ENCODE assay signal across 1 cellular context in the genomic region with DNA sequence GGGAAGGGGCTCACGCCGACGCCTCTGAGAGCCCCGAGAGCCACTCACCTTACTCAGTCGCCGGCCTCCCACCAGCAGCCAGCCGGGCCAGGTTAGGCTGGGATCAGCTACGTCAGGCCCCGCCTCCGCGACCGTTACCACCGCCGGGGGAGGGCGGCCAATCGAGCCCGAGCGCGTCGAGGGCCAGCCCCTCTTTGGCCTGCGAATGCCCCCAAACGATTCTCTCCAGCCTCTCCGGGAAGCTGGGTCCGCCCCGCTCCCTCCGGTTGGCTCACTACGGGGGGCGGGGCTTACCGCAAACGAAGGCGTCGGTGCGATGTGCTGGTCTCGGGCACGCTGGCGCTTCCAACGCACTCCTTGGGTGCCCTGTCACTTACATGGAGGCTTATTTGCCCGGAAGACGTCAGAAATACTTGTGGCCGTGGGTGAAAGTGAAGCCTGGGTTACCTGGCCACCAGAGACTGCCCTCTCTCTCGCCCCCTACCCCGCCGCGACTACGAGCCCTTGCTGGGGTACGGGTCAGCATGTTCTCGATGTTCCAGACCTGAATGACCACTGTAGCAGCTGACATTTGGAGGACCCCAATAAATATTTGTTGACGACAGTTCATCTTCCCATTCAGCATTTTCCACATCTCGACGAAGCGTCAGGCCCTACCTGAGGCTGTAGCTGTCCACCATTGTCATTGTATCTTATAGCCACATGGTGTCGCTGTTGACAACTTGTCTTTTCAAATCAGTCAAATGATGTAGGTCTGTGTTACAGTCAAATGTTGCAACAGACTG.
TF ChIP-seq lines count a peak whose summit lies in the region.

A gene with protein sequence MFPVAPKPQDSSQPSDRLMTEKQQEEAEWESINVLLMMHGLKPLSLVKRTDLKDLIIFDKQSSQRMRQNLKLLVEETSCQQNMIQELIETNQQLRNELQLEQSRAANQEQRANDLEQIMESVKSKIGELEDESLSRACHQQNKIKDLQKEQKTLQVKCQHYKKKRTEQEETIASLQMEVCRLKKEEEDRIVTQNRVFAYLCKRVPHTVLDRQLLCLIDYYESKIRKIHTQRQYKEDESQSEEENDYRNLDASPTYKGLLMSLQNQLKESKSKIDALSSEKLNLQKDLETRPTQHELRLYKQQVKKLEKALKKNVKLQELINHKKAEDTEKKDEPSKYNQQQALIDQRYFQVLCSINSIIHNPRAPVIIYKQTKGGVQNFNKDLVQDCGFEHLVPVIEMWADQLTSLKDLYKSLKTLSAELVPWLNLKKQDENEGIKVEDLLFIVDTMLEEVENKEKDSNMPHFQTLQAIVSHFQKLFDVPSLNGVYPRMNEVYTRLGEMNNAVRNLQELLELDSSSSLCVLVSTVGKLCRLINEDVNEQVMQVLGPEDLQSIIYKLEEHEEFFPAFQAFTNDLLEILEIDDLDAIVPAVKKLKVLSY (minus strand): TSS at position 111 of the 785 bp plus-strand sequence. CDS start 21,333 bp downstream, outside the sequence.

TF ChIP-seq in HepG2, 621 proteins besides CTCF, POLR2A, EP300 and RAD21 (continued from another document and continues in another):
- TF ChIP-seq, protein P1, sequence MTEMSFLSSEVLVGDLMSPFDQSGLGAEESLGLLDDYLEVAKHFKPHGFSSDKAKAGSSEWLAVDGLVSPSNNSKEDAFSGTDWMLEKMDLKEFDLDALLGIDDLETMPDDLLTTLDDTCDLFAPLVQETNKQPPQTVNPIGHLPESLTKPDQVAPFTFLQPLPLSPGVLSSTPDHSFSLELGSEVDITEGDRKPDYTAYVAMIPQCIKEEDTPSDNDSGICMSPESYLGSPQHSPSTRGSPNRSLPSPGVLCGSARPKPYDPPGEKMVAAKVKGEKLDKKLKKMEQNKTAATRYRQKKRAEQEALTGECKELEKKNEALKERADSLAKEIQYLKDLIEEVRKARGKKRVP (CRISPR knock-in tag; IDR thresholded peaks at IDR 0.05): peak in 1 of 2 experiments; percentile 83; a peak in 2 of 4 replicates
- no peak for TF ChIP-seq NCOR1 (IDR thresholded peaks at IDR 0.05; ENCODE audit: borderline replicate concordance, low read length)
- TF ChIP-seq NBN (conservative IDR thresholded peaks at IDR 0.05): no peak
- TF ChIP-seq, protein P2, sequence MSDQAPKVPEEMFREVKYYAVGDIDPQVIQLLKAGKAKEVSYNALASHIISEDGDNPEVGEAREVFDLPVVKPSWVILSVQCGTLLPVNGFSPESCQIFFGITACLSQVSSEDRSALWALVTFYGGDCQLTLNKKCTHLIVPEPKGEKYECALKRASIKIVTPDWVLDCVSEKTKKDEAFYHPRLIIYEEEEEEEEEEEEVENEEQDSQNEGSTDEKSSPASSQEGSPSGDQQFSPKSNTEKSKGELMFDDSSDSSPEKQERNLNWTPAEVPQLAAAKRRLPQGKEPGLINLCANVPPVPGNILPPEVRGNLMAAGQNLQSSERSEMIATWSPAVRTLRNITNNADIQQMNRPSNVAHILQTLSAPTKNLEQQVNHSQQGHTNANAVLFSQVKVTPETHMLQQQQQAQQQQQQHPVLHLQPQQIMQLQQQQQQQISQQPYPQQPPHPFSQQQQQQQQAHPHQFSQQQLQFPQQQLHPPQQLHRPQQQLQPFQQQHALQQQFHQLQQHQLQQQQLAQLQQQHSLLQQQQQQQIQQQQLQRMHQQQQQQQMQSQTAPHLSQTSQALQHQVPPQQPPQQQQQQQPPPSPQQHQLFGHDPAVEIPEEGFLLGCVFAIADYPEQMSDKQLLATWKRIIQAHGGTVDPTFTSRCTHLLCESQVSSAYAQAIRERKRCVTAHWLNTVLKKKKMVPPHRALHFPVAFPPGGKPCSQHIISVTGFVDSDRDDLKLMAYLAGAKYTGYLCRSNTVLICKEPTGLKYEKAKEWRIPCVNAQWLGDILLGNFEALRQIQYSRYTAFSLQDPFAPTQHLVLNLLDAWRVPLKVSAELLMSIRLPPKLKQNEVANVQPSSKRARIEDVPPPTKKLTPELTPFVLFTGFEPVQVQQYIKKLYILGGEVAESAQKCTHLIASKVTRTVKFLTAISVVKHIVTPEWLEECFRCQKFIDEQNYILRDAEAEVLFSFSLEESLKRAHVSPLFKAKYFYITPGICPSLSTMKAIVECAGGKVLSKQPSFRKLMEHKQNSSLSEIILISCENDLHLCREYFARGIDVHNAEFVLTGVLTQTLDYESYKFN (CRISPR knock-in tag; conservative IDR thresholded peaks at IDR 0.05): 0 out of 2 replicates have a peak, but pooled peaks have one; percentile 15
- 0 out of 2 replicates have a peak, but pooled peaks have one; percentile 60 for TF ChIP-seq TMF1 (CRISPR knock-in tag; IDR thresholded peaks at IDR 0.05; ENCODE audit: low read depth)
- TF ChIP-seq ZNF652 (CRISPR knock-in tag; IDR thresholded peaks at IDR 0.05; ENCODE audit: borderline replicate concordance, low read depth): peak; percentile 21; the same call in 1 of the 2 replicates
- no peak; the same call in 1 of the 2 replicates for TF ChIP-seq JUN (CRISPR knock-in tag; IDR thresholded peaks at IDR 0.05)
- TF ChIP-seq, protein P3, sequence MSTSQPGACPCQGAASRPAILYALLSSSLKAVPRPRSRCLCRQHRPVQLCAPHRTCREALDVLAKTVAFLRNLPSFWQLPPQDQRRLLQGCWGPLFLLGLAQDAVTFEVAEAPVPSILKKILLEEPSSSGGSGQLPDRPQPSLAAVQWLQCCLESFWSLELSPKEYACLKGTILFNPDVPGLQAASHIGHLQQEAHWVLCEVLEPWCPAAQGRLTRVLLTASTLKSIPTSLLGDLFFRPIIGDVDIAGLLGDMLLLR (CRISPR knock-in tag; IDR thresholded peaks at IDR 0.05): 0 out of 2 replicates have a peak, but pooled peaks have one; percentile 29
- peak; percentile 52 for TF ChIP-seq SKI (IDR thresholded peaks at IDR 0.05; ENCODE audit: partially characterized antibody)
- 0 out of 2 replicates have a peak, but pooled peaks have one; percentile 32 for TF ChIP-seq ZBTB42 (CRISPR knock-in tag; IDR thresholded peaks at IDR 0.05)
- peak; percentile 89 for TF ChIP-seq FOXC1 (CRISPR knock-in tag; IDR thresholded peaks at IDR 0.05; ENCODE audit: borderline replicate concordance)
- TF ChIP-seq TAF1 (CRISPR knock-in tag; IDR thresholded peaks at IDR 0.05): peak; percentile 62; the same call in 1 of the 2 replicates
- TF ChIP-seq ZNF235 (CRISPR knock-in tag; IDR thresholded peaks at IDR 0.05; ENCODE audit: borderline replicate concordance): no peak; the same call in 1 of the 2 replicates
- peak; percentile 42; the same call in 1 of the 2 replicates for TF ChIP-seq ZNF776 (CRISPR knock-in tag; IDR thresholded peaks at IDR 0.05)
- TF ChIP-seq ZNF569 (CRISPR knock-in tag; IDR thresholded peaks at IDR 0.05; ENCODE audit: borderline replicate concordance): no peak
- peak; percentile 83 for TF ChIP-seq NFYC (CRISPR knock-in tag; IDR thresholded peaks at IDR 0.05)
- TF ChIP-seq KLF16 (CRISPR knock-in tag; IDR thresholded peaks at IDR 0.05): peak in 1 of 2 experiments; percentile 41; a peak in 2 of 4 replicates
- peak; percentile 41; the same call in 1 of the 2 replicates for TF ChIP-seq KAT7 (CRISPR knock-in tag; IDR thresholded peaks at IDR 0.05; ENCODE audit: borderline replicate concordance)
- TF ChIP-seq, protein P4, sequence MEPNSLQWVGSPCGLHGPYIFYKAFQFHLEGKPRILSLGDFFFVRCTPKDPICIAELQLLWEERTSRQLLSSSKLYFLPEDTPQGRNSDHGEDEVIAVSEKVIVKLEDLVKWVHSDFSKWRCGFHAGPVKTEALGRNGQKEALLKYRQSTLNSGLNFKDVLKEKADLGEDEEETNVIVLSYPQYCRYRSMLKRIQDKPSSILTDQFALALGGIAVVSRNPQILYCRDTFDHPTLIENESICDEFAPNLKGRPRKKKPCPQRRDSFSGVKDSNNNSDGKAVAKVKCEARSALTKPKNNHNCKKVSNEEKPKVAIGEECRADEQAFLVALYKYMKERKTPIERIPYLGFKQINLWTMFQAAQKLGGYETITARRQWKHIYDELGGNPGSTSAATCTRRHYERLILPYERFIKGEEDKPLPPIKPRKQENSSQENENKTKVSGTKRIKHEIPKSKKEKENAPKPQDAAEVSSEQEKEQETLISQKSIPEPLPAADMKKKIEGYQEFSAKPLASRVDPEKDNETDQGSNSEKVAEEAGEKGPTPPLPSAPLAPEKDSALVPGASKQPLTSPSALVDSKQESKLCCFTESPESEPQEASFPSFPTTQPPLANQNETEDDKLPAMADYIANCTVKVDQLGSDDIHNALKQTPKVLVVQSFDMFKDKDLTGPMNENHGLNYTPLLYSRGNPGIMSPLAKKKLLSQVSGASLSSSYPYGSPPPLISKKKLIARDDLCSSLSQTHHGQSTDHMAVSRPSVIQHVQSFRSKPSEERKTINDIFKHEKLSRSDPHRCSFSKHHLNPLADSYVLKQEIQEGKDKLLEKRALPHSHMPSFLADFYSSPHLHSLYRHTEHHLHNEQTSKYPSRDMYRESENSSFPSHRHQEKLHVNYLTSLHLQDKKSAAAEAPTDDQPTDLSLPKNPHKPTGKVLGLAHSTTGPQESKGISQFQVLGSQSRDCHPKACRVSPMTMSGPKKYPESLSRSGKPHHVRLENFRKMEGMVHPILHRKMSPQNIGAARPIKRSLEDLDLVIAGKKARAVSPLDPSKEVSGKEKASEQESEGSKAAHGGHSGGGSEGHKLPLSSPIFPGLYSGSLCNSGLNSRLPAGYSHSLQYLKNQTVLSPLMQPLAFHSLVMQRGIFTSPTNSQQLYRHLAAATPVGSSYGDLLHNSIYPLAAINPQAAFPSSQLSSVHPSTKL (CRISPR knock-in tag; IDR thresholded peaks at IDR 0.05): peak; percentile 38; the same call in 1 of the 2 replicates
- peak; percentile 48; the same call in 1 of the 2 replicates for TF ChIP-seq ZKSCAN8 (CRISPR knock-in tag; IDR thresholded peaks at IDR 0.05; ENCODE audit: borderline replicate concordance)
- TF ChIP-seq, protein P5, sequence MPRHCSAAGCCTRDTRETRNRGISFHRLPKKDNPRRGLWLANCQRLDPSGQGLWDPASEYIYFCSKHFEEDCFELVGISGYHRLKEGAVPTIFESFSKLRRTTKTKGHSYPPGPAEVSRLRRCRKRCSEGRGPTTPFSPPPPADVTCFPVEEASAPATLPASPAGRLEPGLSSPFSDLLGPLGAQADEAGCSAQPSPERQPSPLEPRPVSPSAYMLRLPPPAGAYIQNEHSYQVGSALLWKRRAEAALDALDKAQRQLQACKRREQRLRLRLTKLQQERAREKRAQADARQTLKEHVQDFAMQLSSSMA (CRISPR knock-in tag; IDR thresholded peaks at IDR 0.05): 0 out of 2 replicates have a peak, but pooled peaks have one; percentile 51
- TF ChIP-seq ERF (CRISPR knock-in tag; IDR thresholded peaks at IDR 0.05): peak; percentile 57
- TF ChIP-seq, protein P6, sequence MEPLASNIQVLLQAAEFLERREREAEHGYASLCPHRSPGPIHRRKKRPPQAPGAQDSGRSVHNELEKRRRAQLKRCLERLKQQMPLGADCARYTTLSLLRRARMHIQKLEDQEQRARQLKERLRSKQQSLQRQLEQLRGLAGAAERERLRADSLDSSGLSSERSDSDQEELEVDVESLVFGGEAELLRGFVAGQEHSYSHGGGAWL (CRISPR knock-in tag; IDR thresholded peaks at IDR 0.05): peak; percentile 59; the same call in 1 of the 2 replicates
- TF ChIP-seq CREB1 (IDR thresholded peaks at IDR 0.05): peak; percentile 78
- TF ChIP-seq CREB1 (CRISPR knock-in tag; IDR thresholded peaks at IDR 0.05): peak; percentile 82
- TF ChIP-seq, protein P7, sequence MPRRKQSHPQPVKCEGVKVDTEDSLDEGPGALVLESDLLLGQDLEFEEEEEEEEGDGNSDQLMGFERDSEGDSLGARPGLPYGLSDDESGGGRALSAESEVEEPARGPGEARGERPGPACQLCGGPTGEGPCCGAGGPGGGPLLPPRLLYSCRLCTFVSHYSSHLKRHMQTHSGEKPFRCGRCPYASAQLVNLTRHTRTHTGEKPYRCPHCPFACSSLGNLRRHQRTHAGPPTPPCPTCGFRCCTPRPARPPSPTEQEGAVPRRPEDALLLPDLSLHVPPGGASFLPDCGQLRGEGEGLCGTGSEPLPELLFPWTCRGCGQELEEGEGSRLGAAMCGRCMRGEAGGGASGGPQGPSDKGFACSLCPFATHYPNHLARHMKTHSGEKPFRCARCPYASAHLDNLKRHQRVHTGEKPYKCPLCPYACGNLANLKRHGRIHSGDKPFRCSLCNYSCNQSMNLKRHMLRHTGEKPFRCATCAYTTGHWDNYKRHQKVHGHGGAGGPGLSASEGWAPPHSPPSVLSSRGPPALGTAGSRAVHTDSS (CRISPR knock-in tag; conservative IDR thresholded peaks at IDR 0.05): 0 out of 2 replicates have a peak, but pooled peaks have one; percentile 29
- TF ChIP-seq PITX1 (CRISPR knock-in tag; IDR thresholded peaks at IDR 0.05): peak; percentile 32
- peak; percentile 62; the same call in 1 of the 2 replicates for TF ChIP-seq KDM1A (CRISPR knock-in tag; IDR thresholded peaks at IDR 0.05)
- TF ChIP-seq, protein P8, sequence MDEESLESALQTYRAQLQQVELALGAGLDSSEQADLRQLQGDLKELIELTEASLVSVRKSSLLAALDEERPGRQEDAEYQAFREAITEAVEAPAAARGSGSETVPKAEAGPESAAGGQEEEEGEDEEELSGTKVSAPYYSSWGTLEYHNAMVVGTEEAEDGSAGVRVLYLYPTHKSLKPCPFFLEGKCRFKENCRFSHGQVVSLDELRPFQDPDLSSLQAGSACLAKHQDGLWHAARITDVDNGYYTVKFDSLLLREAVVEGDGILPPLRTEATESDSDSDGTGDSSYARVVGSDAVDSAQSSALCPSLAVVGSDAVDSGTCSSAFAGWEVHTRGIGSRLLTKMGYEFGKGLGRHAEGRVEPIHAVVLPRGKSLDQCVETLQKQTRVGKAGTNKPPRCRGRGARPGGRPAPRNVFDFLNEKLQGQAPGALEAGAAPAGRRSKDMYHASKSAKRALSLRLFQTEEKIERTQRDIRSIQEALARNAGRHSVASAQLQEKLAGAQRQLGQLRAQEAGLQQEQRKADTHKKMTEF (CRISPR knock-in tag; IDR thresholded peaks at IDR 0.05): peak; percentile 42; the same call in 1 of the 2 replicates
- TF ChIP-seq, protein P9, sequence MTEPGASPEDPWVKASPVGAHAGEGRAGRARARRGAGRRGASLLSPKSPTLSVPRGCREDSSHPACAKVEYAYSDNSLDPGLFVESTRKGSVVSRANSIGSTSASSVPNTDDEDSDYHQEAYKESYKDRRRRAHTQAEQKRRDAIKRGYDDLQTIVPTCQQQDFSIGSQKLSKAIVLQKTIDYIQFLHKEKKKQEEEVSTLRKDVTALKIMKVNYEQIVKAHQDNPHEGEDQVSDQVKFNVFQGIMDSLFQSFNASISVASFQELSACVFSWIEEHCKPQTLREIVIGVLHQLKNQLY (CRISPR knock-in tag; IDR thresholded peaks at IDR 0.05): no peak
- 0 out of 2 replicates have a peak, but pooled peaks have one; percentile 79 for TF ChIP-seq ZNF567 (CRISPR knock-in tag; IDR thresholded peaks at IDR 0.05; ENCODE audit: borderline replicate concordance)
- TF ChIP-seq JDP2 (CRISPR knock-in tag; IDR thresholded peaks at IDR 0.05; ENCODE audit: borderline replicate concordance): no peak
- TF ChIP-seq, protein P10, sequence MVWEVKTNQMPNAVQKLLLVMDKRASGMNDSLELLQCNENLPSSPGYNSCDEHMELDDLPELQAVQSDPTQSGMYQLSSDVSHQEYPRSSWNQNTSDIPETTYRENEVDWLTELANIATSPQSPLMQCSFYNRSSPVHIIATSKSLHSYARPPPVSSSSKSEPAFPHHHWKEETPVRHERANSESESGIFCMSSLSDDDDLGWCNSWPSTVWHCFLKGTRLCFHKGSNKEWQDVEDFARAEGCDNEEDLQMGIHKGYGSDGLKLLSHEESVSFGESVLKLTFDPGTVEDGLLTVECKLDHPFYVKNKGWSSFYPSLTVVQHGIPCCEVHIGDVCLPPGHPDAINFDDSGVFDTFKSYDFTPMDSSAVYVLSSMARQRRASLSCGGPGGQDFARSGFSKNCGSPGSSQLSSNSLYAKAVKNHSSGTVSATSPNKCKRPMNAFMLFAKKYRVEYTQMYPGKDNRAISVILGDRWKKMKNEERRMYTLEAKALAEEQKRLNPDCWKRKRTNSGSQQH (CRISPR knock-in tag; IDR thresholded peaks at IDR 0.05; ENCODE audit: low read depth): 0 out of 2 replicates have a peak, but pooled peaks have one; percentile 59
- TF ChIP-seq BHLHE40 (IDR thresholded peaks at IDR 0.05; ENCODE audit: low read length): peak; percentile 11; the same call in 1 of the 2 replicates
- TF ChIP-seq RARA (CRISPR knock-in tag; IDR thresholded peaks at IDR 0.05): peak; percentile 89
- TF ChIP-seq ZEB1 (IDR thresholded peaks at IDR 0.05; ENCODE audit: insufficient replicate concordance, low read depth): peak; percentile 45
- TF ChIP-seq ZNF792 (CRISPR knock-in tag; IDR thresholded peaks at IDR 0.05): peak; percentile 21
